In the genomic region with DNA sequence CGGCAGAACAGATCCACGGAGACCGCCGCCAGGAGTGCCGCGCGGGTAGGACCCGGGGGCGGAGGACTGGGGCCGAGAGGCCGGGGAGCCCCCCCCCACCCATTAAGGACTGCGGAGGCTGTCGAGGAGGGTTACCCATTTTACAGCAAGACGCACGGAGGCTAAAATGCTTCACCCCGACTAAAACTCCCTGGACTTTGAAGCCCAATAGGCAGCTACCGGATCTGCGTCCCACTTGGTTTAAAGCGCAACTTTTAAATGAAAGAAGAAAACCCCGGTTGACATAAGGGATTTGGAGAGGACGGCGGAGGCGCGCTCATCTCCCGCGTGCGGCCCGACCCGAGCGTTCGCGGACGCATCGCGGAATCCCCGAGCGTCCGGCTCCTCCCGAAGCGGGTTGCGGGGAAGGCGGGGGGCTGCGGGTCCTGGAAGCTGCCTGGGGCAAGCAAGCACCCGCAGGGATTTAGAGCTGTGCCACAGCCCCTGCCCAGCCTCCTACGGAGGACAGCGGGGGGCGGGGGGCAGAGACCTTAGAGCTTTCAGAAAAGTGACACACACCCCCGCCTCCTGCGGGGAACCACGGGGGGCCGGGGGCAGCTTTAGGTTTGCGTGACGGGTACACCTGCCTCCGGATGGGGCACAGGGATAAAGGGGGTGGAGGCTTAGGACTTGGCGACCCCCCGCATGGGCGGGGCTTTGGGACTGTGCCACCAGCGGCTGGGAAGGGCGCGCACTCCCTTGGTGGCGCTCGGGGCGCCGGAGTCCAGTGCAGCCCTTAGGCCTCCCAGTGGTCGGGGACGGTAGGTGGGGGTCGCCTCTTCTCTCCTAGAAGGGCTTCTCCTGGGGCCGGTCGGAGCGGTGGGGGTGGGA, we compare ENCODE assay signal across 8 cellular contexts. TPM values are rescaled to one million over a fixed set of nuclear protein-coding genes. Genes with fewer than 3 reads are reported as not detected.
DNase-seq lines count a peak whose midpoint lies in the region; ATAC-seq and TF ChIP-seq lines count a peak whose summit lies in the region.

No MANE protein-coding gene starts in this region.

- H3K4me1 ChIP-seq in tibial artery (peaks cover 0 to 22% (median 16%) of the 10 kb centered on the region in 4 donors), SJCRH30 (no peaks in the 10 kb centered on the region)

- DNase-seq in activated T-cell treated with anti-CD3 and anti-CD28 coated beads, Interleukin-2, amount 50 U/mL, for 4 hours, result no peak
- no peak for DNase-seq in activated T-cell treated with anti-CD3 and anti-CD28 coated beads, Interleukin-2, amount 50 U/mL, for 1 hour
- DNase-seq in amniotic epithelial cell (ENCODE audit: low read depth), result peak; percentile 6
- DNase-seq in iPS-NIHi7 (ENCODE audit: extremely low spot score), result peak; percentile 51
- DNase-seq in tibial artery, result no peak
- no peak for DNase-seq in SJCRH30
- no peak for DNase-seq in NCI-H510A treated with DMSO at 0.1 percent for 48 hours (lab: John Stamatoyannopoulos, UW)
- no peak for DNase-seq in NCI-H2171 treated with DMSO at 0.1 percent for 48 hours (lab: John Stamatoyannopoulos, UW)

- intact Hi-C loops in tibial artery (cut with DNase I; ENCODE audit: low total_unique reads), result no loop called here

- TF ChIP-seq CTCF in tibial artery (IDR thresholded peaks at IDR 0.05), result no peak

- H3K4me3 Mint-ChIP-seq in activated T-cell treated with anti-CD3 and anti-CD28 coated beads, Interleukin-2, amount 50 U/mL, for 4 hours, result peak overlapping the region; percentile 46

- no peaks in the 10 kb centered on the region for H3K9me3 Mint-ChIP-seq in activated T-cell treated with anti-CD3 and anti-CD28 coated beads, Interleukin-2, amount 50 U/mL, for 4 hours

- H3K4me1 Mint-ChIP-seq in activated T-cell treated with anti-CD3 and anti-CD28 coated beads, Interleukin-2, amount 50 U/mL, for 4 hours (ENCODE audit: low read depth), result peaks cover 12% of the 10 kb centered on the region

- no peaks in the 10 kb centered on the region for H3K36me3 Mint-ChIP-seq in activated T-cell treated with anti-CD3 and anti-CD28 coated beads, Interleukin-2, amount 50 U/mL, for 4 hours (ENCODE audit: insufficient read depth)

- no peak for ATAC-seq in activated T-cell treated with anti-CD3 and anti-CD28 coated beads, Interleukin-2, amount 50 U/mL, for 4 hours

- H3K36me3 ChIP-seq in tibial artery, result no peaks in the 10 kb centered on the region
- H3K36me3 ChIP-seq in SJCRH30, result no peaks in the 10 kb centered on the region

- peaks cover 0 to 83% of the 10 kb centered on the region in 2 donors for H3K27me3 ChIP-seq in tibial artery
- H3K27me3 ChIP-seq in SJCRH30, result no peaks in the 10 kb centered on the region

- H3K27ac ChIP-seq in tibial artery (no peak overlapping the region), SJCRH30 (no peak overlapping the region)

- no peaks in the 10 kb centered on the region for H3K9me3 ChIP-seq in tibial artery
- no peaks in the 10 kb centered on the region for H3K9me3 ChIP-seq in SJCRH30 (replicated peaks)

- H3K4me3 ChIP-seq in tibial artery, result peak overlapping the region; percentile 33 to 48
- no peak overlapping the region for H3K4me3 ChIP-seq in SJCRH30

- peaks cover 55% of the 10 kb centered on the region for H3K27me3 Mint-ChIP-seq in activated T-cell treated with anti-CD3 and anti-CD28 coated beads, Interleukin-2, amount 50 U/mL, for 4 hours (ENCODE audit: low read depth)

RNA-seq across cellular contexts. Expression of a gene that starts 0.8 kb away (rescaled TPM):
- under 1 TPM; 0.22 to 0.63 (median 0.38) TPM for total RNA-seq in activated T-cell treated with anti-CD3 and anti-CD28 coated beads, Interleukin-2, amount 50 U/mL, for 4 hours
- not detected in 2 replicates for total RNA-seq in SJCRH30 (2014; rRNA removed; shearing (Covaris generic))

Comparison
In these comparisons a context has a peak if more than half of its experiments do, and no peak if none do; other contexts are left out.
1. DNase-seq: peak in amniotic epithelial cell (single experiment) and iPS-NIHi7 (single experiment); none in activated T-cell treated with anti-CD3 and anti-CD28 coated beads, Interleukin-2, amount 50 U/mL, for 4 hours (single experiment), activated T-cell treated with anti-CD3 and anti-CD28 coated beads, Interleukin-2, amount 50 U/mL, for 1 hour (single experiment), tibial artery (0 of 2), SJCRH30 (0 of 2), NCI-H510A treated with DMSO at 0.1 percent for 48 hours (single experiment) and NCI-H2171 treated with DMSO at 0.1 percent for 48 hours (single experiment).